In genomic region chr17:33561935-33562334, GRCh38 we compare ENCODE assay signal across 26 cellular contexts.
"Had no signal": no experiment of that assay in that cellular context is flagged by ENCODE, and none has a peak within 500 bp of the region (broad histone marks: within the 10 kb centered on the region; RNA-seq: fewer than 3 reads in every experiment).

No MANE protein-coding gene starts in this region.

- H3K9me3 ChIP-seq: SJCRH30 had no signal

- H3K4me3 ChIP-seq: K562, SJCRH30 had no signal

- H3K4me1 Mint-ChIP-seq: IgD-negative memory B cell, T-helper 17 cell had no signal

- H3K27ac ChIP-seq: KMS-11, SJCRH30 had no signal

- DNase-seq: Kasumi-1, MV-4-11, NCI-H1048, NCI-H1105, NCI-H1417, NCI-H1436 treated with DMSO at 0.1 percent for 48 hours, NCI-H1694, NCI-H187 treated with DMSO at 0.1 percent for 48 hours, NCI-H2029 treated with DMSO at 0.1 percent for 48 hours, NCI-H2171 treated with DMSO at 0.1 percent for 48 hours, NCI-H345, NCI-H446 treated with DMSO at 0.1 percent for 48 hours, NCI-H510A treated with DMSO at 0.1 percent for 48 hours, NCI-H526, NCI-H82, PC-3, SHP77 treated with DMSO at 0.1 percent for 48 hours, SJCRH30, T-helper 1 cell, T-helper 17 cell had no signal

- H3K27ac Mint-ChIP-seq: IgD-negative memory B cell, T-helper 17 cell had no signal

- H3K9ac ChIP-seq: KMS-11 had no signal

- H3K4me2 ChIP-seq: KMS-11 had no signal

- ATAC-seq: K562, Panc1, PC-3, Right ventricle myocardium inferior, SK-N-SH treated with all-trans-retinoic acid at 6 μM for 48 hours, T-helper 17 cell had no signal

- H3K36me3 Mint-ChIP-seq: IgD-negative memory B cell had no signal

- H3K27me3 Mint-ChIP-seq: T-helper 17 cell had no signal

- H3K4me3 Mint-ChIP-seq: IgD-negative memory B cell, T-helper 17 cell had no signal

- H3K36me3 ChIP-seq: SJCRH30 had no signal

- FAIRE-seq: K562 had no signal

- H3K4me1 ChIP-seq: SJCRH30 had no signal
